In genomic region chr4:705278-706082, GRCh38 we compare ENCODE assay signal across 8 cellular contexts. TPM values are rescaled to one million over a fixed set of nuclear protein-coding genes. Genes with fewer than 3 reads are reported as not detected.
DNase-seq lines count a peak whose midpoint lies in the region; ATAC-seq, FAIRE-seq and TF ChIP-seq lines count a peak whose summit lies in the region.

PCGF3 (plus strand) TSS chr4:705832; CDS start chr4:733681, 27,849 bp downstream.

- H3K27me3 ChIP-seq in right atrium auricular region (no peaks in the 10 kb centered on the region), uterus (no peaks in the 10 kb centered on the region)

- peak; percentile 89 for ATAC-seq in HG02973 (IDR thresholded peaks at IDR 0.05; ENCODE audit: unreplicated experiment)

- peak; percentile 90 for FAIRE-seq in GM18507 (lab: Jason Lieb, UNC)

- no peak for TF ChIP-seq CTCF in right atrium auricular region (IDR thresholded peaks at IDR 0.05)
- no peak for TF ChIP-seq CTCF in uterus (IDR thresholded peaks at IDR 0.05)

- H3K4me1 ChIP-seq in right atrium auricular region (peaks cover 0 to 42% of the 10 kb centered on the region in 2 donors), uterus (peaks cover 0 to 15% of the 10 kb centered on the region in 2 donors)

- H3K36me3 ChIP-seq in right atrium auricular region (no peaks in the 10 kb centered on the region), uterus (no peaks in the 10 kb centered on the region)

- peak; percentile 46 to 73 for TF ChIP-seq POLR2A in uterus (IDR thresholded peaks at IDR 0.05)

- intact Hi-C loops in T-helper 2 cell treated with Interferon-gamma antibody and Interleukin-4, amounts not matched to agents 100 ng/mL and 5 ng/mL, for 36 hours (cut with micrococcal nuclease): loop anchor here (1.0 to 5.0 kb wide), 5 partner anchors 24 to 368 kb away; partner anchors contain the start of genes ATP5ME, GAK, MYL5 and TMEM175
- intact Hi-C loops in uterus (cut with DNase I; ENCODE audit: low total_unique reads): no loop called here

- no peaks in the 10 kb centered on the region for H3K9me3 ChIP-seq in right atrium auricular region
- no peaks in the 10 kb centered on the region for H3K9me3 ChIP-seq in uterus

- H3K27ac ChIP-seq in right atrium auricular region (peak within 1 kb of the TSS; percentile 76 to 78), uterus (peak within 1 kb of the TSS; percentile 76 to 86)

- DNase-seq in GM18507 (ENCODE audit: extremely low spot score, insufficient read length, low read depth): peak; percentile 100
- peak; percentile 88 to 91 for DNase-seq in NCI-H1930 (lab: John Stamatoyannopoulos, UW)
- peak; percentile 26 to 97 (median 92) for DNase-seq in anterior cingulate cortex (lab: John Stamatoyannopoulos, UW)
- peak; percentile 95 for DNase-seq in right atrium auricular region (ENCODE audit: low spot score)
- DNase-seq in putamen (ENCODE audit: low spot score): peak; percentile 95
- DNase-seq in uterus: peak; percentile 96 to 97

- H3K4me3 ChIP-seq in right atrium auricular region (peak within 1 kb of the TSS; percentile 74 to 82), uterus (peak within 1 kb of the TSS; percentile 73 to 81)

RNA-seq across cellular contexts. Expression of gene PCGF3, which starts in this region (rescaled TPM):
- total RNA-seq in T-helper 2 cell treated with Interferon-gamma antibody and Interleukin-4, amounts not matched to agents 100 ng/mL and 5 ng/mL, for 36 hours: 33.8 and 34.7 TPM in 2 replicates
- total RNA-seq in right atrium auricular region (10 to 100 TPM; 17.9 to 22.6 TPM), uterus (10 to 100 TPM; 17.7 to 80.6 (median 53.4) TPM)

Comparison
In these comparisons a context has a peak if more than half of its experiments do, and no peak if none do; other contexts are left out.
1. Peak in every context shown above with its lines: DNase-seq, ATAC-seq, H3K4me3 ChIP-seq and H3K27ac ChIP-seq.